ENCODE assay signal across 19 cellular contexts in genomic region chr9:136961279-136962065, GRCh38.
DNase-seq lines count a peak whose midpoint lies in the region; ATAC-seq and FAIRE-seq lines count a peak whose summit lies in the region.
"Had no signal": no experiment of that assay in that cellular context is flagged by ENCODE, and none has a peak within 500 bp of the region (broad histone marks: within the 10 kb centered on the region; RNA-seq: fewer than 3 reads in every experiment).

No MANE protein-coding gene starts in this region.

- no peaks in the 10 kb centered on the region for H3K36me3 Mint-ChIP-seq in stimulated activated effector memory CD8-positive, alpha-beta T cell treated with anti-CD3 and anti-CD28 coated beads, Interleukin-12 subunit alpha, Interleukin-12 subunit beta, amount 100 ng/mL, for 72 hours
- H3K36me3 Mint-ChIP-seq: activated naive CD8-positive, alpha-beta T cell; IgD-negative memory B cell; type B pancreatic cell had no signal

- no peaks in the 10 kb centered on the region for H3K27me3 ChIP-seq in layer of hippocampus (ENCODE audit: control insufficient read depth, insufficient read depth, low read length)

- peak overlapping the region; percentile 85 for H3K27ac ChIP-seq in layer of hippocampus (ENCODE audit: low read depth, low read length)
- H3K27ac ChIP-seq: esophagus muscularis mucosa, VCaP had no signal

- no peak for ATAC-seq in stimulated activated effector memory CD8-positive, alpha-beta T cell treated with anti-CD3 and anti-CD28 coated beads, Interleukin-12 subunit alpha, Interleukin-12 subunit beta, amount 100 ng/mL, for 72 hours
- no peak for ATAC-seq in HG02885 (IDR thresholded peaks at IDR 0.05; ENCODE audit: poor library complexity, unreplicated experiment)
- no peak for ATAC-seq in HG03045 (IDR thresholded peaks at IDR 0.05; ENCODE audit: unreplicated experiment)
- no peak for ATAC-seq in GM18909 (IDR thresholded peaks at IDR 0.05; ENCODE audit: poor library complexity, unreplicated experiment)
- ATAC-seq: GM12878 had no signal

- H3K27ac Mint-ChIP-seq in stimulated activated effector memory CD8-positive, alpha-beta T cell treated with anti-CD3 and anti-CD28 coated beads, Interleukin-12 subunit alpha, Interleukin-12 subunit beta, amount 100 ng/mL, for 72 hours, result peak overlapping the region; percentile 54
- H3K27ac Mint-ChIP-seq: activated naive CD8-positive, alpha-beta T cell; IgD-negative memory B cell; type B pancreatic cell had no signal

- H3K9me3 Mint-ChIP-seq in stimulated activated effector memory CD8-positive, alpha-beta T cell treated with anti-CD3 and anti-CD28 coated beads, Interleukin-12 subunit alpha, Interleukin-12 subunit beta, amount 100 ng/mL, for 72 hours, result peaks cover 4% of the 10 kb centered on the region
- H3K9me3 Mint-ChIP-seq: IgD-negative memory B cell, type B pancreatic cell had no signal

- peak; percentile 33 for DNase-seq in GM03348 (ENCODE audit: low spot score)
- DNase-seq in cerebellar cortex (ENCODE audit: low spot score), result peak; percentile 86
- no peak for DNase-seq in stimulated activated effector memory CD8-positive, alpha-beta T cell treated with anti-CD3 and anti-CD28 coated beads, Interleukin-12 subunit alpha, Interleukin-12 subunit beta, amount 100 ng/mL, for 72 hours (ENCODE audit: low spot score in 2 of 2)
- DNase-seq in RCC 7860 (ENCODE audit: low spot score), result no peak
- DNase-seq: AML-193; cortex of kidney; mesenchymal stem cell; NCI-H226; stimulated activated CD4-positive, alpha-beta T cell treated with anti-CD3 and anti-CD28 coated beads, Interleukin-15, amount 100 ng/mL, for 24 hours had no signal

- H3K4me1 Mint-ChIP-seq in stimulated activated effector memory CD8-positive, alpha-beta T cell treated with anti-CD3 and anti-CD28 coated beads, Interleukin-12 subunit alpha, Interleukin-12 subunit beta, amount 100 ng/mL, for 72 hours, result peaks cover 70% of the 10 kb centered on the region

- no peak overlapping the region for H3K4me3 Mint-ChIP-seq in stimulated activated effector memory CD8-positive, alpha-beta T cell treated with anti-CD3 and anti-CD28 coated beads, Interleukin-12 subunit alpha, Interleukin-12 subunit beta, amount 100 ng/mL, for 72 hours
- H3K4me3 Mint-ChIP-seq: activated naive CD8-positive, alpha-beta T cell; IgD-negative memory B cell; type B pancreatic cell had no signal

- FAIRE-seq in RCC 7860 (lab: Jason Lieb, UNC), result no peak
- FAIRE-seq: GM12878 had no signal

Comparison
In these comparisons a context has a peak if more than half of its experiments do, and no peak if none do; other contexts are left out.
1. DNase-seq: peak in GM03348 (single experiment) and cerebellar cortex (single experiment); none in stimulated activated effector memory CD8-positive, alpha-beta T cell treated with anti-CD3 and anti-CD28 coated beads, Interleukin-12 subunit alpha, Interleukin-12 subunit beta, amount 100 ng/mL, for 72 hours (0 of 2) and RCC 7860 (single experiment).